24 cellular contexts compared by ENCODE assay signal in genomic region chr11:126646701-126647209, GRCh38.
A peak's percentile ranks its signal among the peaks of the same experiment; 100 is the strongest.
DNase-seq lines count a peak whose midpoint lies in the region; TF ChIP-seq lines count a peak whose summit lies in the region.
"Had no signal": no experiment of that assay in that cellular context is flagged by ENCODE, and none has a peak within 500 bp of the region (broad histone marks: within the 10 kb centered on the region; RNA-seq: fewer than 3 reads in every experiment).

No MANE protein-coding gene starts in this region.

- H3K4me3 ChIP-seq in AG10803 (ENCODE audit: low read length), result no peak overlapping the region
- H3K4me3 ChIP-seq in cardiac fibroblast (replicated peaks in 1 of 2; ENCODE audit: low read depth in 2 of 2, low read length in 2 of 2), result no peak overlapping the region
- H3K4me3 ChIP-seq: GM23338, mucosa of descending colon, Peyer's patch, right lobe of liver had no signal

- intact Hi-C loops in activated naive CD4-positive, alpha-beta T cell treated with anti-CD3 and anti-CD28 coated beads for 36 hours (cut with micrococcal nuclease), result no loop called here

- no peak overlapping the region for H3K4me3 Mint-ChIP-seq in activated naive CD4-positive, alpha-beta T cell treated with anti-CD3 and anti-CD28 coated beads for 36 hours
- H3K4me3 Mint-ChIP-seq in mesothelial cell of epicardium, result no peak overlapping the region
- H3K4me3 Mint-ChIP-seq: activated B cell treated with CpG ODN at 0.5 μM for 24 hours; activated naive CD8-positive, alpha-beta T cell treated with anti-CD3 and anti-CD28 coated beads, Interleukin-2, amount 10 ng/mL, durations not matched to agents 7 days and 5 days; GM23338 had no signal

- peak; percentile 85 for DNase-seq in AG10803 (ENCODE audit: low read depth)
- peak; percentile 65 for DNase-seq in M059J (ENCODE audit: low read depth)
- DNase-seq in cardiac fibroblast (ENCODE audit: low read depth in 2 of 2), result peak; percentile 6 to 38
- peak; percentile 61 for DNase-seq in myocyte (ENCODE audit: low read depth)
- DNase-seq in activated naive CD4-positive, alpha-beta T cell treated with anti-CD3 and anti-CD28 coated beads for 36 hours, result no peak
- no peak for DNase-seq in DMS 273 (lab: John Stamatoyannopoulos, UW; ENCODE audit: unreplicated experiment)
- DNase-seq in mesothelial cell of epicardium (ENCODE audit: low spot score in 2 of 2, unreplicated experiment in 2 of 2), result no peak
- no peak for DNase-seq in NK-92 (lab: John Stamatoyannopoulos, UW; ENCODE audit: unreplicated experiment)
- DNase-seq: activated B cell treated with CpG ODN at 0.5 μM for 24 hours; activated CD8-positive, alpha-beta memory T cell treated with anti-CD3 and anti-CD28 coated beads for 24 hours; activated naive CD8-positive, alpha-beta T cell treated with anti-CD3 and anti-CD28 coated beads, Interleukin-2, amount 10 ng/mL, durations not matched to agents 7 days and 5 days; Calu3; effector CD8-positive, alpha-beta T cell; KBM-7; left cardiac atrium; mucosa of descending colon; NCI-H1417; NCI-H2171; NCI-H748 treated with DMSO at 0.1 percent for 48 hours; nucleus accumbens; Peyer's patch; right lobe of liver; stimulated activated CD4-positive, alpha-beta T cell treated with anti-CD3 and anti-CD28 coated beads, Interleukin-4, amount 100 ng/mL, for 1 hour had no signal

- H3K27ac Mint-ChIP-seq in activated naive CD4-positive, alpha-beta T cell treated with anti-CD3 and anti-CD28 coated beads for 36 hours, result no peak overlapping the region
- no peak overlapping the region for H3K27ac Mint-ChIP-seq in mesothelial cell of epicardium
- H3K27ac Mint-ChIP-seq: activated B cell treated with CpG ODN at 0.5 μM for 24 hours; activated naive CD8-positive, alpha-beta T cell treated with anti-CD3 and anti-CD28 coated beads, Interleukin-2, amount 10 ng/mL, durations not matched to agents 7 days and 5 days; GM23338 had no signal

- no peaks in the 10 kb centered on the region for H3K9me3 Mint-ChIP-seq in activated naive CD4-positive, alpha-beta T cell treated with anti-CD3 and anti-CD28 coated beads for 36 hours
- no peaks in the 10 kb centered on the region for H3K9me3 Mint-ChIP-seq in mesothelial cell of epicardium
- H3K9me3 Mint-ChIP-seq: activated B cell treated with CpG ODN at 0.5 μM for 24 hours; activated naive CD8-positive, alpha-beta T cell treated with anti-CD3 and anti-CD28 coated beads, Interleukin-2, amount 10 ng/mL, durations not matched to agents 7 days and 5 days; GM23338 had no signal

- no peaks in the 10 kb centered on the region for H3K4me1 Mint-ChIP-seq in activated naive CD4-positive, alpha-beta T cell treated with anti-CD3 and anti-CD28 coated beads for 36 hours (ENCODE audit: low read depth)
- no peaks in the 10 kb centered on the region for H3K4me1 Mint-ChIP-seq in mesothelial cell of epicardium
- H3K4me1 Mint-ChIP-seq: activated B cell treated with CpG ODN at 0.5 μM for 24 hours; activated naive CD8-positive, alpha-beta T cell treated with anti-CD3 and anti-CD28 coated beads, Interleukin-2, amount 10 ng/mL, durations not matched to agents 7 days and 5 days had no signal

- no peaks in the 10 kb centered on the region for H3K36me3 Mint-ChIP-seq in activated naive CD4-positive, alpha-beta T cell treated with anti-CD3 and anti-CD28 coated beads for 36 hours (ENCODE audit: low read depth)
- no peaks in the 10 kb centered on the region for H3K36me3 Mint-ChIP-seq in mesothelial cell of epicardium
- H3K36me3 Mint-ChIP-seq: activated naive CD8-positive, alpha-beta T cell treated with anti-CD3 and anti-CD28 coated beads, Interleukin-2, amount 10 ng/mL, durations not matched to agents 7 days and 5 days had no signal

- TF ChIP-seq CTCF in AG10803 (conservative IDR thresholded peaks at IDR 0.05; ENCODE audit: low read length) (no peak), cardiac fibroblast (IDR thresholded peaks at IDR 0.05; ENCODE audit: low read depth, low read length) (no peak), mesothelial cell of epicardium (IDR thresholded peaks at IDR 0.05; ENCODE audit: unreplicated experiment) (no peak)

- CTCF ChIA-PET in activated naive CD4-positive, alpha-beta T cell treated with anti-CD3 and anti-CD28 coated beads for 36 hours (lab: Charles Lee), result no interaction called here

- H3K27me3 Mint-ChIP-seq in activated naive CD4-positive, alpha-beta T cell treated with anti-CD3 and anti-CD28 coated beads for 36 hours (ENCODE audit: low read depth), result peaks cover 5% of the 10 kb centered on the region
- H3K27me3 Mint-ChIP-seq in mesothelial cell of epicardium (ENCODE audit: low read depth), result peaks cover 27% of the 10 kb centered on the region
- H3K27me3 Mint-ChIP-seq: activated B cell treated with CpG ODN at 0.5 μM for 24 hours had no signal

Comparison
In these comparisons a context has a peak if more than half of its experiments do, and no peak if none do; other contexts are left out.
1. DNase-seq: peak in AG10803 (single experiment), M059J (single experiment), cardiac fibroblast (2 of 2) and myocyte (single experiment); none in activated naive CD4-positive, alpha-beta T cell treated with anti-CD3 and anti-CD28 coated beads for 36 hours (single experiment), DMS 273 (single experiment), mesothelial cell of epicardium (0 of 2) and NK-92 (single experiment).